Comparison of ENCODE assay signal across 8 cellular contexts in the genomic region with DNA sequence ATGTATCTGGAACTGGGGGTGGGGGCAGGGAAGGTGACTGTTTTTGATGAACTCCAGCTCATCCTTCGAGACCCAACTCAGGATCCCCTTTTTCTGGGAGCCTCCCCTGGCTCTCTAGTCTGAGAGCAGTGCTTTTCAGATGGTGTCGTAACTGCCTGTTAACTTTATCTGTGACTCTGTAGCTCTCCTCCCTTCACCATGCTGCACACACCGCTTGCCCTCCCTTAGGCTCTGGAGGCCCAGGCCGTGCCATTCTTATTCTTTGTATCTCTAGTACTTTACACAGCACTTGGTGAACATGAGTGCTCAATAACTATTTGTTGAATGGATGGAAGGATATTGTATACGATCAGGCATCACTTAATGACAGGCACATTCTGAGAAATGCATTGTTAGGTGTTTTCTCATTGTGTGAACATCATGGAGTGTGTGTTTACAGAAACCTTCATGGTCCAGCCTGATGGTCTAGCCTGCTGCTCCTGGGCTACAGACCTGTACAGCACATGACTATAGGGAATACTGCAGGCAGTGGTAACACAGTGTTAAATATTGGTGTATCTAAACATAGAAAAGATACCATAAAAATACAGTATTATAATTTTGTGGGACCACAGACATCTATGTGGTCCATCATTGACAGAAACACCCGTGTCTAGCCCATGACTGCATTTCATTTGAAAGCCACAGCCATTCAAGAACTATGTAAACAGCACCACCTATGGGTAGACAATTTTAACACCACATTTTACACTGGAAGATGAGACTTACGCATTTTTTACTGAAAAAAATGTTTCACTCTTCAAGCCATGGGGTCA.
DNase-seq lines count a peak whose midpoint lies in the region; ATAC-seq, FAIRE-seq and TF ChIP-seq lines count a peak whose summit lies in the region.

No MANE protein-coding gene starts in this region.

- CTCF ChIA-PET in AG04450 (lab: Charles Lee) = interaction anchor here (0.7 to 7.7 kb wide), 34 partner anchors 10 to 322 kb away, joined by 3 to 89 read pairs (median 4); partner anchors contain the start of gene EML1

- no peak overlapping the region for H2AFZ ChIP-seq in keratinocyte (ENCODE audit: control insufficient read depth, low read length)

- peak; percentile 44 for FAIRE-seq in keratinocyte (lab: Jason Lieb, UNC)

- H3K4me3 ChIP-seq in AG04450 (ENCODE audit: low read depth, low read length) (no peak overlapping the region), breast epithelium (no peak overlapping the region), keratinocyte (ENCODE audit: control insufficient read depth in 2 of 3, extremely low read depth in 1 of 3, insufficient read depth in 2 of 3, low read depth in 1 of 3, low read length in 3 of 3) (no peak overlapping the region), thoracic aorta (no peak overlapping the region)

- TF ChIP-seq POLR2A in breast epithelium (IDR thresholded peaks at IDR 0.05) = no peak

- dilution Hi-C loops in keratinocyte (cut with MboI; ENCODE audit: extremely low pct_ligation_motif_present, low sequenced_read_pairs) = no loop called here

- DNase-seq in AG04450 (ENCODE audit: low read depth, low spot score) = peak; percentile 34
- DNase-seq in GM04503 (ENCODE audit: low read depth) = peak; percentile 22
- peak; percentile 3 for DNase-seq in HK-2 (ENCODE audit: unreplicated experiment)
- DNase-seq in NCI-H748 treated with DMSO at 0.1 percent for 48 hours (lab: John Stamatoyannopoulos, UW) = peak; percentile 67
- no peak for DNase-seq in breast epithelium (ENCODE audit: low spot score in 2 of 2)
- DNase-seq in keratinocyte (ENCODE audit: low read depth, low spot score) = peak; percentile 21
- no peak for DNase-seq in thoracic aorta (ENCODE audit: low spot score)

- no peaks in the 10 kb centered on the region for H3K79me2 ChIP-seq in keratinocyte (ENCODE audit: control insufficient read depth, insufficient read depth, low read length)

- peak; percentile 77 for ATAC-seq in thoracic aorta (ENCODE audit: insufficient number of reproducible peaks, low FRiP score, low read depth)
- no peak for ATAC-seq in GM18861 (IDR thresholded peaks at IDR 0.05; ENCODE audit: unreplicated experiment)

- no peaks in the 10 kb centered on the region for H3K4me1 ChIP-seq in breast epithelium
- H3K4me1 ChIP-seq in keratinocyte (ENCODE audit: control insufficient read depth, extremely low read depth, insufficient read depth, low read length) = no peaks in the 10 kb centered on the region
- peaks cover 2 to 6% of the 10 kb centered on the region in 2 donors for H3K4me1 ChIP-seq in thoracic aorta (ENCODE audit: control insufficient read depth in 1 of 2, low read depth in 2 of 2)

- peak; percentile 78 for TF ChIP-seq CTCF in AG04450 (IDR thresholded peaks at IDR 0.05; ENCODE audit: low read depth, low read length)
- TF ChIP-seq CTCF in breast epithelium (IDR thresholded peaks at IDR 0.05) = peak; percentile 48 to 81 (median 70)
- TF ChIP-seq CTCF in keratinocyte (optimal IDR thresholded peaks at IDR 0.05 in 1 of 3, IDR thresholded peaks at IDR 0.05 in 1 of 3, conservative IDR thresholded peaks at IDR 0.05 in 1 of 3; ENCODE audit: extremely low read depth in 1 of 3, insufficient read depth in 2 of 3, low read length in 3 of 3) = peak; percentile 46 to 63 (median 56)
- TF ChIP-seq CTCF in thoracic aorta (IDR thresholded peaks at IDR 0.05) = peak; percentile 76

- H3K27ac ChIP-seq in AG04450 (ENCODE audit: low read depth, low read length) (no peak overlapping the region), breast epithelium (no peak overlapping the region), keratinocyte (ENCODE audit: control insufficient read depth, insufficient read depth, low read length) (no peak overlapping the region), thoracic aorta (no peak overlapping the region)

- no peaks in the 10 kb centered on the region for H3K27me3 ChIP-seq in AG04450 (ENCODE audit: control insufficient read depth, insufficient read depth, low read length)
- no peaks in the 10 kb centered on the region for H3K27me3 ChIP-seq in breast epithelium
- H3K27me3 ChIP-seq in keratinocyte (ENCODE audit: control insufficient read depth, extremely low read depth, insufficient read depth, low read length) = peaks cover 15% of the 10 kb centered on the region
- H3K27me3 ChIP-seq in thoracic aorta (replicated peaks; ENCODE audit: insufficient read depth) = no peaks in the 10 kb centered on the region

- H3K9me3 ChIP-seq in AG04450 (ENCODE audit: control insufficient read depth, insufficient read depth, low read length) (no peaks in the 10 kb centered on the region), breast epithelium (no peaks in the 10 kb centered on the region), keratinocyte (ENCODE audit: control insufficient read depth, low read depth, low read length) (no peaks in the 10 kb centered on the region), thoracic aorta (no peaks in the 10 kb centered on the region)

- H3K9me1 ChIP-seq in keratinocyte (ENCODE audit: control insufficient read depth, extremely low read depth, insufficient read depth, low read length) = no peaks in the 10 kb centered on the region

- H4K20me1 ChIP-seq in keratinocyte (ENCODE audit: control insufficient read depth, extremely low read depth, insufficient read depth, low read length) = no peaks in the 10 kb centered on the region

- H3K9ac ChIP-seq in keratinocyte (ENCODE audit: control insufficient read depth, extremely low read depth, insufficient read depth, low read length) = no peak overlapping the region

- H3K36me3 ChIP-seq in breast epithelium = no peaks in the 10 kb centered on the region
- no peaks in the 10 kb centered on the region for H3K36me3 ChIP-seq in keratinocyte (ENCODE audit: control insufficient read depth in 2 of 2, extremely low read depth in 1 of 2, insufficient read depth in 2 of 2, low read length in 2 of 2)
- H3K36me3 ChIP-seq in thoracic aorta = no peaks in the 10 kb centered on the region

- POLR2A ChIA-PET in AG04450 (lab: Yijun Ruan, JAX) = no interaction called here

- no peak overlapping the region for H3K4me2 ChIP-seq in keratinocyte (ENCODE audit: control insufficient read depth, extremely low read depth, insufficient read depth, low read depth, low read length)

- intact Hi-C loops in breast epithelium (cut with DNase I; ENCODE audit: low total_unique reads) = loop anchor here (5.0 kb wide), 1 partner anchor 158 kb away; no protein-coding TSS in a partner anchor

Comparison
In these comparisons a context has a peak if more than half of its experiments do, and no peak if none do; other contexts are left out.
1. DNase-seq: peak in AG04450 (single experiment), GM04503 (single experiment), HK-2 (single experiment), NCI-H748 treated with DMSO at 0.1 percent for 48 hours (single experiment) and keratinocyte (single experiment); none in breast epithelium (0 of 2) and thoracic aorta (single experiment).
2. Peak in every context shown above with its lines, with median percentiles within 50 percentile points of each other: CTCF ChIP-seq.